In the genomic region with DNA sequence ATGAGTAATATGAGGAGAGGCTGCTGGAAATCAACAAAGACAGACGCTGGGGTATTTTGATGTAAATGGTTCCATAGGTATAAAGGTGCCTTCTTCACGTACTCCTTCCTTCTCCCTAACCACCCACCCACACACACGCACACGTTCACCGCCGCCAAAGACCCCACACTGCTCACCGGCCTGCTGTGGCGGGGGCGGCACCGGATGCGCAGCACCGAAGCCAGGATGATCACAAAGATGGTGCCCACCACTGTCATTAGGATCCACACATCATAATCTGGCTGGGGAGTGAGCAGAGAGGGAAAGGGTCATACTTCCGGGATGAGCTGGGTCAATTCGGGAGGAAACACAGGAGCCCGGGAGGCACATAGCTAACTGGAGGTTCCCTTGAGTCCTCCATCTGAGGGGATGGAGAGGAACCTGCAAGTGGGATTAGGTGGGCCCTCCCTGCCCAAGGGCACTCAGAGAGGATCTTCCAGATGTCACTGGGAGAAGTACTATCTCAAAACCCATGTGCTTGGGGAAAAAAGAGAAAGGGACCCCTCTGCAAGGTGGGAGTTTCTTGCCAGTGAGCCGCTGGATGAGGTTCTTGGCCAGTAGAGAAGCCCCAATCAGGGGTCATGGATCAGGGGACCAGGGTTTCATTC, we compare ENCODE assay signal across 1 cellular context.
TF ChIP-seq lines count a peak whose summit lies in the region.

No MANE protein-coding gene starts in this region.

TF ChIP-seq in HepG2, 621 proteins besides CTCF, POLR2A, EP300 and RAD21:
- TF ChIP-seq ZMAT5 (CRISPR knock-in tag; IDR thresholded peaks at IDR 0.05; ENCODE audit: borderline replicate concordance, low read depth) (no peak), ZNF329 (CRISPR knock-in tag; IDR thresholded peaks at IDR 0.05; ENCODE audit: low read depth) (no peak), AGO2 (optimal IDR thresholded peaks at IDR 0.05; ENCODE audit: low read depth, low read length) (peak; percentile 94), ZNF768 (CRISPR knock-in tag; IDR thresholded peaks at IDR 0.05) (peak; percentile 29; the same call in 1 of the 2 replicates), POLR2AphosphoS5 (IDR thresholded peaks at IDR 0.05; ENCODE audit: low read depth, low read length) (peak; percentile 40; the same call in 1 of the 2 replicates), RBM22 (optimal IDR thresholded peaks at IDR 0.05; ENCODE audit: low read length) (peak; percentile 95)
